In genomic region chr9:89996717-89997116, GRCh38 we compare ENCODE assay signal across 11 cellular contexts.
A peak's percentile ranks its signal among the peaks of the same experiment; 100 is the strongest.
DNase-seq lines count a peak whose midpoint lies in the region; ATAC-seq and TF ChIP-seq lines count a peak whose summit lies in the region.
"Had no signal": no experiment of that assay in that cellular context is flagged by ENCODE, and none has a peak within 500 bp of the region (broad histone marks: within the 10 kb centered on the region; RNA-seq: fewer than 3 reads in every experiment).

No MANE protein-coding gene starts in this region.

- H3K27me3 ChIP-seq in SJCRH30 (no peaks in the 10 kb centered on the region), liver (ENCODE audit: control insufficient read depth in 4 of 4, insufficient read depth in 4 of 4, low read length in 3 of 4) (no peaks in the 10 kb centered on the region)
- H3K27me3 ChIP-seq: breast epithelium had no signal

- no peak overlapping the region for H3K4me3 ChIP-seq in SJCRH30
- no peak overlapping the region for H3K4me3 ChIP-seq in liver (ENCODE audit: low read depth in 1 of 3, low read length in 3 of 3)
- H3K4me3 ChIP-seq: breast epithelium had no signal

- TF ChIP-seq RAD21 in liver (IDR thresholded peaks at IDR 0.05): no peak

- H3K36me3 ChIP-seq in SJCRH30 (no peaks in the 10 kb centered on the region), liver (ENCODE audit: control insufficient read depth in 4 of 4, insufficient read depth in 3 of 4, low read depth in 1 of 4, low read length in 3 of 4) (no peaks in the 10 kb centered on the region)
- H3K36me3 ChIP-seq: breast epithelium had no signal

- H3K27ac ChIP-seq in SJCRH30: no peak overlapping the region
- peak overlapping the region; percentile 95 to 97 for H3K27ac ChIP-seq in liver (ENCODE audit: low read depth in 1 of 2, low read length in 2 of 2)
- H3K27ac ChIP-seq: epithelial cell of prostate had no signal

- H3K4me1 ChIP-seq in SJCRH30 (peaks cover 57% of the 10 kb centered on the region), liver (ENCODE audit: control insufficient read depth in 4 of 4, insufficient read depth in 4 of 4, low read length in 3 of 4) (peaks cover 21 to 77% (median 59%) of the 10 kb centered on the region in 4 donors)

- peak; percentile 24 for DNase-seq in NCI-H82 (lab: John Stamatoyannopoulos, UW)
- no peak for DNase-seq in NCI-H82 treated with DMSO at 0.1 percent for 48 hours (lab: John Stamatoyannopoulos, UW; ENCODE audit: unreplicated experiment)
- peak; percentile 19 for DNase-seq in GF-D8 (lab: John Stamatoyannopoulos, UW)
- DNase-seq in SJCRH30: peak; percentile 52 to 65
- DNase-seq in NCI-H1105 treated with DMSO at 0.1 percent for 48 hours (lab: John Stamatoyannopoulos, UW): no peak
- no peak for DNase-seq in HK-2 (ENCODE audit: unreplicated experiment)
- DNase-seq: RPMI8226 had no signal

- no peak for TF ChIP-seq CTCF in liver (IDR thresholded peaks at IDR 0.05; ENCODE audit: low read depth, low read length, missing input control)

- H3K9ac ChIP-seq in liver (ENCODE audit: low read depth in 1 of 2, low read length in 2 of 2): peak overlapping the region in 1 of 2 donors; percentile 8

- WGBS in liver: 81% methylated on average over 3 of the region's 3 CpGs

- H3K9me3 ChIP-seq in SJCRH30 (replicated peaks): no peaks in the 10 kb centered on the region
- no peaks in the 10 kb centered on the region for H3K9me3 ChIP-seq in liver (ENCODE audit: control insufficient read depth in 4 of 4, low read length in 3 of 4)
- H3K9me3 ChIP-seq: breast epithelium had no signal

- no peak for ATAC-seq in GM18861 (IDR thresholded peaks at IDR 0.05; ENCODE audit: unreplicated experiment)

TF ChIP-seq in liver, 16 proteins besides CTCF, POLR2A, EP300 and RAD21:
- TF ChIP-seq TAF1 (conservative IDR thresholded peaks at IDR 0.05) (no peak), NR2F2 (IDR thresholded peaks at IDR 0.05) (no peak), SP1 (IDR thresholded peaks at IDR 0.05) (no peak), HNF4G (IDR thresholded peaks at IDR 0.05) (no peak)

Comparison
In these comparisons a context has a peak if more than half of its experiments do, and no peak if none do; other contexts are left out.
1. DNase-seq: peak in NCI-H82 (single experiment), GF-D8 (single experiment) and SJCRH30 (2 of 2); none in NCI-H82 treated with DMSO at 0.1 percent for 48 hours (single experiment), NCI-H1105 treated with DMSO at 0.1 percent for 48 hours (single experiment) and HK-2 (single experiment).